In the genomic region with DNA sequence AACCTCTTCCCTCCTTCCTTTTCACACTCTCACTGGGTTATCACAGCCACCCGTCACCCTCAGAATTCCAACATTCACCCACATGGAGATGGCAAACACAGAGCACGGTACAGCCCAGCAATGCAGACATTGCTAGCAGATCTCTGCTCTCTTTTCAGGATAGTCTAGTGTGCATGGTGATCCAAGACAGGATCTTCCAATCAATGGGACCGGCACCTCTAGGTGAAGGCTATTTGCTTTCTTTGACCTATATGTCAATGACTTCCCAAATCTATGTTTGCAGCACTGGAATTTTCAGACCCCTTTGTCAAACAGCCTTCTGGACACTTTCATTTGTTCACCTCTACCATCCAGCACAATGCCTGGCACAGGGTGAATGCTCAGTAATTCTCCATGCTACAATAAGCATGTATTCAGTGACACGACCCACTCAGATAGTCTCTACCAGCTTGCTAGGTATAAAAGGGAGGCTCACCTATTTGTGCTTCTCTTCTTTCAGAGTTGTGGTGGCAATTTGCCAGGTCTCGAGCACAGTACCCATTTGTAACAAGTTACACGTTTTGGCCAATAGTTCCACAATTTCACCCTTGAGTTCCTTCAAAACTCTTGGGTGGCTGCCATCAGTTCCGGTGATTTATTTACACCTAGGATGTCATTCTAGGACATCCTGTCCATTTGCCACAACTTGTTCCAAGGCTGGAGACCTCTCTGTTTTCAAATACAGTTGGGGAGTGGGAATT, we compare ENCODE assay signal across 1 cellular context.
TF ChIP-seq lines count a peak whose summit lies in the region.

No MANE protein-coding gene starts in this region.

TF ChIP-seq in HepG2, 621 proteins besides CTCF, POLR2A, EP300 and RAD21 (continued from another document and continues in another):
- peak; percentile 41; the same call in 1 of the 2 replicates for TF ChIP-seq ZNF317 (CRISPR knock-in tag; IDR thresholded peaks at IDR 0.05)
- TF ChIP-seq ZNF253 (CRISPR knock-in tag; IDR thresholded peaks at IDR 0.05; ENCODE audit: borderline replicate concordance) = no peak
- TF ChIP-seq MAF1 (CRISPR knock-in tag; IDR thresholded peaks at IDR 0.05; ENCODE audit: borderline replicate concordance) = no peak
- peak; percentile 24; the same call in 1 of the 2 replicates for TF ChIP-seq FOXO1 (CRISPR knock-in tag; IDR thresholded peaks at IDR 0.05)
- TF ChIP-seq RBM22 (optimal IDR thresholded peaks at IDR 0.05; ENCODE audit: low read length) = no peak
- peak; percentile 73; the same call in 1 of the 2 replicates for TF ChIP-seq NFIC (IDR thresholded peaks at IDR 0.05; ENCODE audit: low read length)
- TF ChIP-seq, protein P1, sequence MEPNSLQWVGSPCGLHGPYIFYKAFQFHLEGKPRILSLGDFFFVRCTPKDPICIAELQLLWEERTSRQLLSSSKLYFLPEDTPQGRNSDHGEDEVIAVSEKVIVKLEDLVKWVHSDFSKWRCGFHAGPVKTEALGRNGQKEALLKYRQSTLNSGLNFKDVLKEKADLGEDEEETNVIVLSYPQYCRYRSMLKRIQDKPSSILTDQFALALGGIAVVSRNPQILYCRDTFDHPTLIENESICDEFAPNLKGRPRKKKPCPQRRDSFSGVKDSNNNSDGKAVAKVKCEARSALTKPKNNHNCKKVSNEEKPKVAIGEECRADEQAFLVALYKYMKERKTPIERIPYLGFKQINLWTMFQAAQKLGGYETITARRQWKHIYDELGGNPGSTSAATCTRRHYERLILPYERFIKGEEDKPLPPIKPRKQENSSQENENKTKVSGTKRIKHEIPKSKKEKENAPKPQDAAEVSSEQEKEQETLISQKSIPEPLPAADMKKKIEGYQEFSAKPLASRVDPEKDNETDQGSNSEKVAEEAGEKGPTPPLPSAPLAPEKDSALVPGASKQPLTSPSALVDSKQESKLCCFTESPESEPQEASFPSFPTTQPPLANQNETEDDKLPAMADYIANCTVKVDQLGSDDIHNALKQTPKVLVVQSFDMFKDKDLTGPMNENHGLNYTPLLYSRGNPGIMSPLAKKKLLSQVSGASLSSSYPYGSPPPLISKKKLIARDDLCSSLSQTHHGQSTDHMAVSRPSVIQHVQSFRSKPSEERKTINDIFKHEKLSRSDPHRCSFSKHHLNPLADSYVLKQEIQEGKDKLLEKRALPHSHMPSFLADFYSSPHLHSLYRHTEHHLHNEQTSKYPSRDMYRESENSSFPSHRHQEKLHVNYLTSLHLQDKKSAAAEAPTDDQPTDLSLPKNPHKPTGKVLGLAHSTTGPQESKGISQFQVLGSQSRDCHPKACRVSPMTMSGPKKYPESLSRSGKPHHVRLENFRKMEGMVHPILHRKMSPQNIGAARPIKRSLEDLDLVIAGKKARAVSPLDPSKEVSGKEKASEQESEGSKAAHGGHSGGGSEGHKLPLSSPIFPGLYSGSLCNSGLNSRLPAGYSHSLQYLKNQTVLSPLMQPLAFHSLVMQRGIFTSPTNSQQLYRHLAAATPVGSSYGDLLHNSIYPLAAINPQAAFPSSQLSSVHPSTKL (CRISPR knock-in tag; IDR thresholded peaks at IDR 0.05) = peak; percentile 82
- TF ChIP-seq PAX8 (CRISPR knock-in tag; IDR thresholded peaks at IDR 0.05; ENCODE audit: borderline replicate concordance) = no peak
- no peak for TF ChIP-seq FOXP1 (IDR thresholded peaks at IDR 0.05)
- peak; percentile 39; the same call in 1 of the 2 replicates for TF ChIP-seq FOXP1 (CRISPR knock-in tag; IDR thresholded peaks at IDR 0.05)
- peak; percentile 37 for TF ChIP-seq FOXA3 (CRISPR knock-in tag; IDR thresholded peaks at IDR 0.05)
- TF ChIP-seq, protein P2, sequence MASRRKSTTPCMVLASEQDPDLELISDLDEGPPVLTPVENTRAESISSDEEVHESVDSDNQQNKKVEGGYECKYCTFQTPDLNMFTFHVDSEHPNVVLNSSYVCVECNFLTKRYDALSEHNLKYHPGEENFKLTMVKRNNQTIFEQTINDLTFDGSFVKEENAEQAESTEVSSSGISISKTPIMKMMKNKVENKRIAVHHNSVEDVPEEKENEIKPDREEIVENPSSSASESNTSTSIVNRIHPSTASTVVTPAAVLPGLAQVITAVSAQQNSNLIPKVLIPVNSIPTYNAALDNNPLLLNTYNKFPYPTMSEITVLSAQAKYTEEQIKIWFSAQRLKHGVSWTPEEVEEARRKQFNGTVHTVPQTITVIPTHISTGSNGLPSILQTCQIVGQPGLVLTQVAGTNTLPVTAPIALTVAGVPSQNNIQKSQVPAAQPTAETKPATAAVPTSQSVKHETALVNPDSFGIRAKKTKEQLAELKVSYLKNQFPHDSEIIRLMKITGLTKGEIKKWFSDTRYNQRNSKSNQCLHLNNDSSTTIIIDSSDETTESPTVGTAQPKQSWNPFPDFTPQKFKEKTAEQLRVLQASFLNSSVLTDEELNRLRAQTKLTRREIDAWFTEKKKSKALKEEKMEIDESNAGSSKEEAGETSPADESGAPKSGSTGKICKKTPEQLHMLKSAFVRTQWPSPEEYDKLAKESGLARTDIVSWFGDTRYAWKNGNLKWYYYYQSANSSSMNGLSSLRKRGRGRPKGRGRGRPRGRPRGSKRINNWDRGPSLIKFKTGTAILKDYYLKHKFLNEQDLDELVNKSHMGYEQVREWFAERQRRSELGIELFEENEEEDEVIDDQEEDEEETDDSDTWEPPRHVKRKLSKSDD (CRISPR knock-in tag; IDR thresholded peaks at IDR 0.05; ENCODE audit: low read depth) = peak; percentile 39; the same call in 1 of the 2 replicates
- TF ChIP-seq ZNF713 (CRISPR knock-in tag; IDR thresholded peaks at IDR 0.05) = no peak
- TF ChIP-seq TSC22D2 (CRISPR knock-in tag; IDR thresholded peaks at IDR 0.05; ENCODE audit: borderline replicate concordance) = no peak
- no peak for TF ChIP-seq SMAD3 (CRISPR knock-in tag; IDR thresholded peaks at IDR 0.05)
- TF ChIP-seq ZC3H13 (CRISPR knock-in tag; IDR thresholded peaks at IDR 0.05) = no peak
- TF ChIP-seq SP4 (CRISPR knock-in tag; IDR thresholded peaks at IDR 0.05) = no peak
- TF ChIP-seq, protein P3, sequence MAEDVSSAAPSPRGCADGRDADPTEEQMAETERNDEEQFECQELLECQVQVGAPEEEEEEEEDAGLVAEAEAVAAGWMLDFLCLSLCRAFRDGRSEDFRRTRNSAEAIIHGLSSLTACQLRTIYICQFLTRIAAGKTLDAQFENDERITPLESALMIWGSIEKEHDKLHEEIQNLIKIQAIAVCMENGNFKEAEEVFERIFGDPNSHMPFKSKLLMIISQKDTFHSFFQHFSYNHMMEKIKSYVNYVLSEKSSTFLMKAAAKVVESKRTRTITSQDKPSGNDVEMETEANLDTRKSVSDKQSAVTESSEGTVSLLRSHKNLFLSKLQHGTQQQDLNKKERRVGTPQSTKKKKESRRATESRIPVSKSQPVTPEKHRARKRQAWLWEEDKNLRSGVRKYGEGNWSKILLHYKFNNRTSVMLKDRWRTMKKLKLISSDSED (CRISPR knock-in tag; IDR thresholded peaks at IDR 0.05) = no peak
- no peak for TF ChIP-seq ZNF703 (CRISPR knock-in tag; IDR thresholded peaks at IDR 0.05; ENCODE audit: borderline replicate concordance)
- TF ChIP-seq FOXJ3 (CRISPR knock-in tag; IDR thresholded peaks at IDR 0.05; ENCODE audit: borderline replicate concordance) = 0 out of 2 replicates have a peak, but pooled peaks have one; percentile 46
- no peak for TF ChIP-seq FOXA1 (IDR thresholded peaks at IDR 0.05)
- no peak for TF ChIP-seq FOXA1 (CRISPR knock-in tag; IDR thresholded peaks at IDR 0.05)
- no peak for TF ChIP-seq U2AF1 (optimal IDR thresholded peaks at IDR 0.05; ENCODE audit: low read depth, low read length)
- no peak for TF ChIP-seq ZNF589 (CRISPR knock-in tag; conservative IDR thresholded peaks at IDR 0.05)
- TF ChIP-seq ZNF777 (CRISPR knock-in tag; IDR thresholded peaks at IDR 0.05) = no peak
- TF ChIP-seq ZBTB1 (CRISPR knock-in tag; IDR thresholded peaks at IDR 0.05; ENCODE audit: borderline replicate concordance) = no peak
- no peak for TF ChIP-seq ZIK1 (CRISPR knock-in tag; IDR thresholded peaks at IDR 0.05; ENCODE audit: borderline replicate concordance, low read depth)
- TF ChIP-seq KLF16 (CRISPR knock-in tag; IDR thresholded peaks at IDR 0.05) = no peak
- TF ChIP-seq ZNF12 (CRISPR knock-in tag; IDR thresholded peaks at IDR 0.05) = 0 out of 2 replicates have a peak, but pooled peaks have one; percentile 31
- TF ChIP-seq CREB1 (IDR thresholded peaks at IDR 0.05) = no peak
- peak; percentile 55 for TF ChIP-seq CREB1 (CRISPR knock-in tag; IDR thresholded peaks at IDR 0.05)
- no peak for TF ChIP-seq GATA4 (IDR thresholded peaks at IDR 0.05; ENCODE audit: borderline replicate concordance, low read depth)
- TF ChIP-seq ZNF761 (CRISPR knock-in tag; conservative IDR thresholded peaks at IDR 0.05) = no peak
- TF ChIP-seq ZNF468 (CRISPR knock-in tag; IDR thresholded peaks at IDR 0.05) = no peak
- no peak for TF ChIP-seq GPN1 (CRISPR knock-in tag; IDR thresholded peaks at IDR 0.05; ENCODE audit: borderline replicate concordance)
- TF ChIP-seq, protein P4, sequence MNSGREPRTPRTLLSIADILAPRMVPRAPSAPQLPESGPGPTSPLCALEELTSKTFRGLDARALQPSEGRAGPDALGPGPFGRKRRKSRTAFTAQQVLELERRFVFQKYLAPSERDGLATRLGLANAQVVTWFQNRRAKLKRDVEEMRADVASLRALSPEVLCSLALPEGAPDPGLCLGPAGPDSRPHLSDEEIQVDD (CRISPR knock-in tag; IDR thresholded peaks at IDR 0.05; ENCODE audit: borderline replicate concordance) = no peak
- TF ChIP-seq MBNL3 (CRISPR knock-in tag; conservative IDR thresholded peaks at IDR 0.05) = no peak
- no peak for TF ChIP-seq SNAPC2 (CRISPR knock-in tag; IDR thresholded peaks at IDR 0.05)
- no peak; the same call in 1 of the 2 replicates for TF ChIP-seq RXRA (CRISPR knock-in tag; IDR thresholded peaks at IDR 0.05)
- peak; percentile 65; the same call in 1 of the 2 replicates for TF ChIP-seq POGZ (CRISPR knock-in tag; IDR thresholded peaks at IDR 0.05)
- TF ChIP-seq ZNF138 (CRISPR knock-in tag; IDR thresholded peaks at IDR 0.05; ENCODE audit: low read depth) = no peak
- TF ChIP-seq, protein P5, sequence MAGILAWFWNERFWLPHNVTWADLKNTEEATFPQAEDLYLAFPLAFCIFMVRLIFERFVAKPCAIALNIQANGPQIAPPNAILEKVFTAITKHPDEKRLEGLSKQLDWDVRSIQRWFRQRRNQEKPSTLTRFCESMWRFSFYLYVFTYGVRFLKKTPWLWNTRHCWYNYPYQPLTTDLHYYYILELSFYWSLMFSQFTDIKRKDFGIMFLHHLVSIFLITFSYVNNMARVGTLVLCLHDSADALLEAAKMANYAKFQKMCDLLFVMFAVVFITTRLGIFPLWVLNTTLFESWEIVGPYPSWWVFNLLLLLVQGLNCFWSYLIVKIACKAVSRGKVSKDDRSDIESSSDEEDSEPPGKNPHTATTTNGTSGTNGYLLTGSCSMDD (CRISPR knock-in tag; IDR thresholded peaks at IDR 0.05) = no peak
- TF ChIP-seq ZNF33B (CRISPR knock-in tag; IDR thresholded peaks at IDR 0.05) = no peak
- TF ChIP-seq MIXL1 (CRISPR knock-in tag; IDR thresholded peaks at IDR 0.05) = 0 out of 2 replicates have a peak, but pooled peaks have one; percentile 38
- TF ChIP-seq ZNF674 (CRISPR knock-in tag; IDR thresholded peaks at IDR 0.05; ENCODE audit: low read depth) = no peak
- TF ChIP-seq, protein P6, sequence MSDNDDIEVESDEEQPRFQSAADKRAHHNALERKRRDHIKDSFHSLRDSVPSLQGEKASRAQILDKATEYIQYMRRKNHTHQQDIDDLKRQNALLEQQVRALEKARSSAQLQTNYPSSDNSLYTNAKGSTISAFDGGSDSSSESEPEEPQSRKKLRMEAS (IDR thresholded peaks at IDR 0.05) = peak; percentile 12; the same call in 1 of the 2 replicates
- TF ChIP-seq ELF3 (CRISPR knock-in tag; IDR thresholded peaks at IDR 0.05) = peak; percentile 44; the same call in 1 of the 2 replicates
- TF ChIP-seq ZNF652 (CRISPR knock-in tag; IDR thresholded peaks at IDR 0.05; ENCODE audit: borderline replicate concordance, low read depth) = 0 out of 2 replicates have a peak, but pooled peaks have one; percentile 19
- TF ChIP-seq CHD4 (IDR thresholded peaks at IDR 0.05; ENCODE audit: borderline replicate concordance, low read length) = no peak
- TF ChIP-seq HHEX (CRISPR knock-in tag; IDR thresholded peaks at IDR 0.05) = no peak
- no peak for TF ChIP-seq NFKBIZ (CRISPR knock-in tag; IDR thresholded peaks at IDR 0.05)
- no peak for TF ChIP-seq CBFB (CRISPR knock-in tag; IDR thresholded peaks at IDR 0.05)
- no peak for TF ChIP-seq GTF2F1 (IDR thresholded peaks at IDR 0.05; ENCODE audit: low read length)
- peak; percentile 40; the same call in 1 of the 2 replicates for TF ChIP-seq SAP130 (CRISPR knock-in tag; IDR thresholded peaks at IDR 0.05; ENCODE audit: low read depth)
- TF ChIP-seq, protein P7, sequence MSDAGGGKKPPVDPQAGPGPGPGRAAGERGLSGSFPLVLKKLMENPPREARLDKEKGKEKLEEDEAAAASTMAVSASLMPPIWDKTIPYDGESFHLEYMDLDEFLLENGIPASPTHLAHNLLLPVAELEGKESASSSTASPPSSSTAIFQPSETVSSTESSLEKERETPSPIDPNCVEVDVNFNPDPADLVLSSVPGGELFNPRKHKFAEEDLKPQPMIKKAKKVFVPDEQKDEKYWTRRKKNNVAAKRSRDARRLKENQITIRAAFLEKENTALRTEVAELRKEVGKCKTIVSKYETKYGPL (CRISPR knock-in tag; IDR thresholded peaks at IDR 0.05) = no peak
- TF ChIP-seq RFX3 (CRISPR knock-in tag; IDR thresholded peaks at IDR 0.05) = no peak
- no peak for TF ChIP-seq ZNF83 (CRISPR knock-in tag; IDR thresholded peaks at IDR 0.05; ENCODE audit: borderline replicate concordance)
- no peak for TF ChIP-seq ZFP37 (CRISPR knock-in tag; IDR thresholded peaks at IDR 0.05; ENCODE audit: borderline replicate concordance)
- TF ChIP-seq ZNF496 (CRISPR knock-in tag; IDR thresholded peaks at IDR 0.05; ENCODE audit: insufficient replicate concordance) = no peak
- TF ChIP-seq PHF21A (CRISPR knock-in tag; IDR thresholded peaks at IDR 0.05) = 0 out of 2 replicates have a peak, but pooled peaks have one; percentile 23
- TF ChIP-seq BCL6 (CRISPR knock-in tag; IDR thresholded peaks at IDR 0.05) = peak; percentile 61
- 0 out of 2 replicates have a peak, but pooled peaks have one; percentile 25 for TF ChIP-seq IRF2 (CRISPR knock-in tag; IDR thresholded peaks at IDR 0.05)
- TF ChIP-seq SRF (IDR thresholded peaks at IDR 0.05; ENCODE audit: low read depth, low read length) = 0 out of 2 replicates have a peak, but pooled peaks have one; percentile 6
- peak; percentile 47; the same call in 1 of the 2 replicates for TF ChIP-seq ZNF644 (CRISPR knock-in tag; IDR thresholded peaks at IDR 0.05; ENCODE audit: low read depth)
- TF ChIP-seq MAFK (conservative IDR thresholded peaks at IDR 0.05 in 1 of 2, IDR thresholded peaks at IDR 0.05 in 1 of 2; ENCODE audit: low read length in 2 of 2) = no peak
- TF ChIP-seq ZNF17 (CRISPR knock-in tag; IDR thresholded peaks at IDR 0.05) = no peak
- TF ChIP-seq MYC (CRISPR knock-in tag; IDR thresholded peaks at IDR 0.05; ENCODE audit: borderline replicate concordance) = no peak
- TF ChIP-seq ZNF619 (CRISPR knock-in tag; IDR thresholded peaks at IDR 0.05) = 0 out of 2 replicates have a peak, but pooled peaks have one; percentile 43
- TF ChIP-seq ZNF441 (CRISPR knock-in tag; IDR thresholded peaks at IDR 0.05; ENCODE audit: borderline replicate concordance) = no peak
- no peak for TF ChIP-seq AHR (CRISPR knock-in tag; IDR thresholded peaks at IDR 0.05)
